22 cellular contexts compared by ENCODE assay signal in the genomic region with DNA sequence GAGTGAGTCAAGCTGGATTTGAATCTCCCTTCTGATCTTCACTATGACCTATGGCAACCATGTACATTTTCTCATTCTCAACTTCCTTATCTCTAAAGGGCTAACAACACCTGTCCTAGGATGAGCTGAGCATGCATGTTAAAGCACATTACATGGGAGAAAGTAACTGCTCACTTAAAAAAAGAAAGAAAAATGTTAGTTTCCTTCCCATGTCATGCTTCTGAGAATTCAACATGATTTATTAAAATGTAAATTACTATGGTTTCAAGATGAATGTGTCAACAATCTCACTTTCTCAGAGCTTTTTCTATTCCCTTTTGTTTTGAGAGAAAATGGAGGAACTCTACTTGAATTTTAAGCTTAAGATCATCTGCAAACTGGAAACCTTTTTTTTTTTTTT.
DNase-seq lines count a peak whose midpoint lies in the region; ATAC-seq, FAIRE-seq and TF ChIP-seq lines count a peak whose summit lies in the region.
"Had no signal": no experiment of that assay in that cellular context is flagged by ENCODE, and none has a peak within 500 bp of the region (broad histone marks: within the 10 kb centered on the region; RNA-seq: fewer than 3 reads in every experiment).

No MANE protein-coding gene starts in this region.

- intact Hi-C loops in K562 (cut with micrococcal nuclease) = no loop called here
- intact Hi-C loops in esophagus squamous epithelium (cut with DNase I) = no loop called here

- H3K4me3 ChIP-seq in K562 (no peak overlapping the region), esophagus squamous epithelium (no peak overlapping the region)
- H3K4me3 ChIP-seq: A549, PC-9 had no signal

- peak; percentile 20 for DNase-seq in GM20000 (ENCODE audit: low spot score)
- no peak for DNase-seq in K562 (ENCODE audit: extremely low read depth in 1 of 4, low spot score in 3 of 4)
- DNase-seq in esophagus squamous epithelium (lab: John Stamatoyannopoulos, UW) = no peak
- no peak for DNase-seq in ecto neural progenitor cell (ENCODE audit: low spot score)
- DNase-seq: Caco-2; CD4-positive, alpha-beta T cell; DMS153; GDM1; GOT3; KG1; MV-4-11; NCI-H1694 treated with DMSO at 0.1 percent for 48 hours; NCI-H226; NCI-H524; PC-9; T1000 had no signal

- in situ Hi-C loops in K562 (cut with MboI) = no loop called here

- POLR2A ChIA-PET in K562 (lab: Yijun Ruan, JAX) = interaction anchor here (1.1 kb wide), 1 partner anchor 13 kb away, joined by 4 read pairs; no protein-coding TSS in a partner anchor

- H3K9ac ChIP-seq in K562 (ENCODE audit: insufficient read depth in 1 of 2, low read depth in 2 of 2, low read length in 2 of 2) = no peak overlapping the region

- H3K9me3 ChIP-seq in K562 (replicated peaks; ENCODE audit: control insufficient read depth, insufficient read depth, low read depth, low read length) (no peaks in the 10 kb centered on the region), esophagus squamous epithelium (no peaks in the 10 kb centered on the region)
- H3K9me3 ChIP-seq: A549 had no signal

- H3K27ac ChIP-seq in K562 (ENCODE audit: extremely low read depth, low read depth, low read length) = no peak overlapping the region
- H3K27ac ChIP-seq in esophagus squamous epithelium = no peak overlapping the region
- H3K27ac ChIP-seq: A549, PC-9 had no signal

- no peaks in the 10 kb centered on the region for H3K9me1 ChIP-seq in K562 (ENCODE audit: control insufficient read depth, insufficient read depth, low read length)

- H3K4me2 ChIP-seq in K562 (ENCODE audit: insufficient read depth, low read length) = no peak overlapping the region
- H3K4me2 ChIP-seq: A549, PC-9 had no signal

- FAIRE-seq in K562 (lab: Jason Lieb, UNC) = no peak
- FAIRE-seq: A549, HepG2 had no signal

- H3K36me3 ChIP-seq in K562 (ENCODE audit: control insufficient read depth, insufficient read depth, low read length) (no peaks in the 10 kb centered on the region), esophagus squamous epithelium (no peaks in the 10 kb centered on the region)

- no peak for TF ChIP-seq CTCF in GM20000 (IDR thresholded peaks at IDR 0.05; ENCODE audit: extremely low read depth, missing control alignments)
- no peak for TF ChIP-seq CTCF in K562 (IDR thresholded peaks at IDR 0.05 in 2 of 3, conservative IDR thresholded peaks at IDR 0.05 in 1 of 3; ENCODE audit: insufficient read depth in 2 of 3, low read depth in 1 of 3, low read length in 3 of 3)
- TF ChIP-seq CTCF in esophagus squamous epithelium (IDR thresholded peaks at IDR 0.05) = no peak

- H3K79me2 ChIP-seq in K562 (ENCODE audit: control insufficient read depth, insufficient read depth, low read length) = no peaks in the 10 kb centered on the region

- CTCF ChIA-PET in K562 (lab: Yijun Ruan, JAX; ENCODE audit: low intra/inter-chr PET ratio) = no interaction called here

- H2AFZ ChIP-seq in K562 (ENCODE audit: low read depth, low read length) = no peak overlapping the region
- H2AFZ ChIP-seq: PC-9 had no signal

- TF ChIP-seq RAD21 in K562 (CRISPR knock-in tag; conservative IDR thresholded peaks at IDR 0.05 in 1 of 2, IDR thresholded peaks at IDR 0.05 in 1 of 2) = no peak

- no peaks in the 10 kb centered on the region for H3K27me3 ChIP-seq in K562 (ENCODE audit: control insufficient read depth in 2 of 2, insufficient read depth in 2 of 2, low read length in 2 of 2)
- no peaks in the 10 kb centered on the region for H3K27me3 ChIP-seq in esophagus squamous epithelium

- H4K20me1 ChIP-seq in K562 (replicated peaks; ENCODE audit: control insufficient read depth, insufficient read depth, low read length) = no peaks in the 10 kb centered on the region

- TF ChIP-seq EP300 in K562 (IDR thresholded peaks at IDR 0.05; ENCODE audit: low read length) = no peak

- TF ChIP-seq POLR2A in K562 (conservative IDR thresholded peaks at IDR 0.05) = no peak
- no peak for TF ChIP-seq POLR2A in esophagus squamous epithelium (IDR thresholded peaks at IDR 0.05)

- peak; percentile 43 for ATAC-seq in GM18498 (IDR thresholded peaks at IDR 0.05; ENCODE audit: unreplicated experiment)
- peak; percentile 50 for ATAC-seq in GM21717 (IDR thresholded peaks at IDR 0.05; ENCODE audit: unreplicated experiment)
- ATAC-seq in K562 = no peak
- ATAC-seq in GM18861 (IDR thresholded peaks at IDR 0.05; ENCODE audit: unreplicated experiment) = no peak
- ATAC-seq: A549, HCT116, HepG2 had no signal

- no TSS peak for BruUV-seq in K562 (replicated peaks; lab: Mats Ljungman, UMichigan)

- no peaks in the 10 kb centered on the region for H3K4me1 ChIP-seq in K562 (replicated peaks in 1 of 2; ENCODE audit: control insufficient read depth in 2 of 2, insufficient read depth in 2 of 2, low read length in 2 of 2)
- H3K4me1 ChIP-seq in esophagus squamous epithelium = no peaks in the 10 kb centered on the region
- H3K4me1 ChIP-seq: A549, Caco-2 had no signal

TF ChIP-seq in K562, 482 proteins besides CTCF, POLR2A, EP300 and RAD21:
- TF ChIP-seq RFX7 (CRISPR knock-in tag; IDR thresholded peaks at IDR 0.05) = no peak
- no peak for TF ChIP-seq ELK1 (CRISPR knock-in tag; IDR thresholded peaks at IDR 0.05)
- TF ChIP-seq RBM25 (IDR thresholded peaks at IDR 0.05; ENCODE audit: low read depth, low read length, severe bottlenecking) = peak; percentile 15
- TF ChIP-seq POU5F1 (IDR thresholded peaks at IDR 0.05; ENCODE audit: borderline replicate concordance, low read depth, low read length, partially characterized antibody) = no peak
- no peak for TF ChIP-seq CBX3 (IDR thresholded peaks at IDR 0.05; ENCODE audit: borderline replicate concordance in 1 of 2, low read length in 2 of 2)
- no peak for TF ChIP-seq SRF (CRISPR knock-in tag; IDR thresholded peaks at IDR 0.05)
- TF ChIP-seq MTF1 (CRISPR knock-in tag; IDR thresholded peaks at IDR 0.05; ENCODE audit: borderline replicate concordance) = no peak
- TF ChIP-seq ARID1B (IDR thresholded peaks at IDR 0.05) = peak; percentile 13; the same call in 1 of the 2 replicates
- no peak for TF ChIP-seq NCOR1 (IDR thresholded peaks at IDR 0.05)
- TF ChIP-seq ZBTB33 (CRISPR knock-in tag; IDR thresholded peaks at IDR 0.05) = no peak
- TF ChIP-seq TEAD4 (IDR thresholded peaks at IDR 0.05; ENCODE audit: low read length) = 0 out of 2 replicates have a peak, but pooled peaks have one; percentile 14
- no peak for TF ChIP-seq TEAD4 (CRISPR knock-in tag; IDR thresholded peaks at IDR 0.05; ENCODE audit: borderline replicate concordance)
TF ChIP-seq in K562: peak in this region for 3.

Comparison
In these comparisons a context has a peak if more than half of its experiments do, and no peak if none do; other contexts are left out.
1. ATAC-seq: peak in GM18498 (single experiment) and GM21717 (single experiment); none in K562 (single experiment) and GM18861 (single experiment).